Comparison of ENCODE assay signal across 25 cellular contexts in the genomic region with DNA sequence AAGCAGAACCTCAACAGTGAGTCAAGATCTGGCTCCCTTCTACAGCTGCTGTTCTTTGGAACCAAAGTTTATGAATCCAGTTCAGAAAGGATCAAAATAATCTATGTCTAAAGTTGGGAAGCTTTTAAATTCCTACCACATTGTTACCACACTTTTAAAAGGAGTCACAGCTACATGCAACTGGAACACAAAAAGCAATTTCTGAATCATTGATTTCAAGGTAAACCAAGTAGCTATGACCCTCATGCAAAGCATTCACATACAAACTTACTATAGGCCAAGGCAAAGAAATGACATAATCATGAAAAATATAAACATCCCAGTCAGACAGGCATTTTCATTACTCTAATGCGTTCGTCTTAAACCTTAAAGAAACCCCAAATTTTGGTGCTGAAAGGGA. TPM values are rescaled to one million over a fixed set of nuclear protein-coding genes. Genes with fewer than 3 reads are reported as not detected.
DNase-seq lines count a peak whose midpoint lies in the region; TF ChIP-seq lines count a peak whose summit lies in the region.
"Had no signal": no experiment of that assay in that cellular context is flagged by ENCODE, and none has a peak within 500 bp of the region (broad histone marks: within the 10 kb centered on the region; RNA-seq: fewer than 3 reads in every experiment).

No MANE protein-coding gene starts in this region.

- H3K4me1 ChIP-seq in Loucy (ENCODE audit: insufficient read depth, low read length, poor library complexity, severe bottlenecking) (peaks cover 65% of the 10 kb centered on the region), endodermal cell (ENCODE audit: control insufficient read depth, insufficient read depth, low read length) (peaks cover 11% of the 10 kb centered on the region), esophagus muscularis mucosa (peaks cover 14 to 63% (median 50%) of the 10 kb centered on the region in 4 donors)

- H3K36me3 Mint-ChIP-seq in endodermal cell (ENCODE audit: low read depth) (peaks cover 3% of the 10 kb centered on the region), nephron (ENCODE audit: low read depth) (no peaks in the 10 kb centered on the region)
- H3K36me3 Mint-ChIP-seq: activated naive CD8-positive, alpha-beta T cell treated with anti-CD3 and anti-CD28 coated beads, Interleukin-2, amount 10 ng/mL, durations not matched to agents 7 days and 5 days; CD8-positive, alpha-beta T cell; T-cell had no signal

- H4K20me1 ChIP-seq in Loucy (ENCODE audit: insufficient read depth, low read length, poor library complexity, severe bottlenecking) = peaks cover 3% of the 10 kb centered on the region

- H3K9me3 Mint-ChIP-seq in endodermal cell = no peaks in the 10 kb centered on the region
- H3K9me3 Mint-ChIP-seq in nephron = no peaks in the 10 kb centered on the region
- H3K9me3 Mint-ChIP-seq: activated CD8-positive, alpha-beta T cell treated with anti-CD3 and anti-CD28 coated beads for 36 hours; activated naive CD8-positive, alpha-beta T cell treated with anti-CD3 and anti-CD28 coated beads, Interleukin-2, amount 10 ng/mL, durations not matched to agents 7 days and 5 days; CD8-positive, alpha-beta T cell; T-cell had no signal

- CTCF ChIA-PET in AG04450 (lab: Charles Lee) = interaction anchor here (1.1 to 3.1 kb wide), 7 partner anchors 43 to 870 kb away, joined by 3 to 19 read pairs (median 3); no protein-coding TSS in a partner anchor

- peaks cover 5% of the 10 kb centered on the region for H3K27me3 Mint-ChIP-seq in endodermal cell (ENCODE audit: insufficient read depth)
- H3K27me3 Mint-ChIP-seq in nephron (ENCODE audit: low read depth) = peaks cover 10% of the 10 kb centered on the region
- H3K27me3 Mint-ChIP-seq: progenitor cell of endocrine pancreas had no signal

- POLR2A ChIA-PET in AG04450 (lab: Yijun Ruan, JAX) = interaction anchor here (1.4 kb wide), 1 partner anchor 760 kb away, joined by 3 read pairs; no protein-coding TSS in a partner anchor

- H3K36me3 ChIP-seq in Loucy (ENCODE audit: insufficient read depth, low read length) (no peaks in the 10 kb centered on the region), endodermal cell (ENCODE audit: control insufficient read depth, insufficient read depth, low read length) (peaks cover 20% of the 10 kb centered on the region), esophagus muscularis mucosa (no peaks in the 10 kb centered on the region)
- H3K36me3 ChIP-seq: heart left ventricle, neutrophil, SJSA1 had no signal

- H3K9me2 ChIP-seq in Loucy (replicated peaks; ENCODE audit: low read depth, low read length) = no peaks in the 10 kb centered on the region

- no peak overlapping the region for H3K27ac Mint-ChIP-seq in endodermal cell
- H3K27ac Mint-ChIP-seq in nephron = no peak overlapping the region
- H3K27ac Mint-ChIP-seq: activated CD8-positive, alpha-beta T cell treated with anti-CD3 and anti-CD28 coated beads for 36 hours; activated naive CD8-positive, alpha-beta T cell treated with anti-CD3 and anti-CD28 coated beads, Interleukin-2, amount 10 ng/mL, durations not matched to agents 7 days and 5 days; CD8-positive, alpha-beta T cell; progenitor cell of endocrine pancreas; T-cell had no signal

- H3K9me3 ChIP-seq in AG04450 (ENCODE audit: control insufficient read depth, insufficient read depth, low read length) (peaks cover 3% of the 10 kb centered on the region; the same call in 1 of the 2 replicates), Loucy (ENCODE audit: insufficient read depth, low read depth, low read length) (no peaks in the 10 kb centered on the region), endodermal cell (ENCODE audit: control insufficient read depth, low read length) (peaks cover 8% of the 10 kb centered on the region), esophagus muscularis mucosa (no peaks in the 10 kb centered on the region)
- H3K9me3 ChIP-seq: heart left ventricle, neutrophil, SJSA1 had no signal

- H3F3A ChIP-seq in Loucy (ENCODE audit: low read depth) = peaks cover 7% of the 10 kb centered on the region; the same call in 1 of the 2 replicates

- no peak for TF ChIP-seq EP300 in esophagus muscularis mucosa (IDR thresholded peaks at IDR 0.05)

- H3K9ac ChIP-seq in Loucy (ENCODE audit: low read depth, low read length, poor library complexity, severe bottlenecking) = no peak overlapping the region
- no peak overlapping the region for H3K9ac ChIP-seq in endodermal cell (ENCODE audit: extremely low read depth, low read length, poor library complexity, severe bottlenecking)

- 86 to 92% methylated on average over 2 of the region's 2 CpGs for WGBS in endodermal cell (ENCODE audit: insufficient coverage in 1 of 2, insufficient read length in 1 of 2), 2 experiments
- 76% methylated on average over 2 of the region's 2 CpGs for WGBS in esophagus muscularis mucosa

- H3K4me1 Mint-ChIP-seq in endodermal cell (peaks cover 60% of the 10 kb centered on the region), nephron (peaks cover 57% of the 10 kb centered on the region)

- H3K4me3 Mint-ChIP-seq in endodermal cell (peak overlapping the region; percentile 88), nephron (peak overlapping the region; percentile 43 to 98 (median 46))
- H3K4me3 Mint-ChIP-seq: activated CD8-positive, alpha-beta T cell treated with anti-CD3 and anti-CD28 coated beads for 36 hours; activated naive CD8-positive, alpha-beta T cell treated with anti-CD3 and anti-CD28 coated beads, Interleukin-2, amount 10 ng/mL, durations not matched to agents 7 days and 5 days; CD8-positive, alpha-beta T cell; T-cell had no signal

- no peaks in the 10 kb centered on the region for H3K27me3 ChIP-seq in AG04450 (ENCODE audit: control insufficient read depth, insufficient read depth, low read length)
- no peaks in the 10 kb centered on the region for H3K27me3 ChIP-seq in Loucy (ENCODE audit: insufficient read depth, low read length, poor library complexity, severe bottlenecking)
- H3K27me3 ChIP-seq in endodermal cell (ENCODE audit: control insufficient read depth, insufficient read depth, low read length, poor library complexity, severe bottlenecking) = no peaks in the 10 kb centered on the region
- no peaks in the 10 kb centered on the region for H3K27me3 ChIP-seq in esophagus muscularis mucosa
- H3K27me3 ChIP-seq: heart left ventricle, SJSA1 had no signal

- peak overlapping the region; percentile 77 for H3K4me2 ChIP-seq in Loucy (ENCODE audit: low read depth, low read length, poor library complexity, severe bottlenecking)

- no peak overlapping the region for H2AFZ ChIP-seq in Loucy (ENCODE audit: low read length)

- TF ChIP-seq CTCF in AG04450 (IDR thresholded peaks at IDR 0.05; ENCODE audit: low read depth, low read length) (no peak), Loucy (conservative IDR thresholded peaks at IDR 0.05; ENCODE audit: low read length) (no peak), endodermal cell (conservative IDR thresholded peaks at IDR 0.05) (no peak), nephron (IDR thresholded peaks at IDR 0.05; ENCODE audit: unreplicated experiment in 3 of 3) (no peak), esophagus muscularis mucosa (IDR thresholded peaks at IDR 0.05) (no peak)

- peak overlapping the region; percentile 53 for H3K27ac ChIP-seq in AG04450 (ENCODE audit: low read depth, low read length)
- no peak overlapping the region for H3K27ac ChIP-seq in endodermal cell (ENCODE audit: low read depth, low read length)
- H3K27ac ChIP-seq in esophagus muscularis mucosa (replicated peaks in 1 of 4) = no peak overlapping the region
- H3K27ac ChIP-seq: epithelial cell of prostate, neutrophil, SJSA1 had no signal

- no peak for TF ChIP-seq POLR2A in esophagus muscularis mucosa (IDR thresholded peaks at IDR 0.05; ENCODE audit: low read depth)

- peaks cover 77% of the 10 kb centered on the region for H3K79me2 ChIP-seq in Loucy (ENCODE audit: insufficient read depth, low read length)

- intact Hi-C loops in esophagus muscularis mucosa (cut with DNase I) = loop anchor here (5.0 to 10.0 kb wide), 3 partner anchors 74 to 482 kb away; no protein-coding TSS in a partner anchor

- H3K4me3 ChIP-seq in AG04450 (ENCODE audit: low read depth, low read length) (peak overlapping the region; percentile 81), Loucy (ENCODE audit: low read length, poor library complexity, severe bottlenecking) (peak overlapping the region; percentile 77), endodermal cell (ENCODE audit: low read length) (peak overlapping the region; percentile 96), esophagus muscularis mucosa (no peak overlapping the region)
- H3K4me3 ChIP-seq: SJSA1 had no signal

- DNase-seq in AG04450 (ENCODE audit: low read depth, low spot score) = peak; percentile 38
- no peak for DNase-seq in endodermal cell
- no peak for DNase-seq in NCI-H2227 treated with DMSO at 0.1 percent for 48 hours (lab: John Stamatoyannopoulos, UW)
- no peak for DNase-seq in esophagus muscularis mucosa (ENCODE audit: extremely low spot score)
- DNase-seq in NCI-H1930 (lab: John Stamatoyannopoulos, UW) = no peak
- no peak for DNase-seq in stimulated activated CD4-positive, alpha-beta T cell treated with anti-CD3 and anti-CD28 coated beads, Interleukin-4, amount 100 ng/mL, for 1 hour
- DNase-seq: activated CD8-positive, alpha-beta T cell treated with anti-CD3 and anti-CD28 coated beads for 36 hours; activated naive CD8-positive, alpha-beta T cell treated with anti-CD3 and anti-CD28 coated beads, Interleukin-2, amount 10 ng/mL, durations not matched to agents 7 days and 5 days; AML-193; CD8-positive, alpha-beta T cell; cerebellar nuclear complex; foreskin fibroblast; heart left ventricle; Karpas-422; NCI-H2029; NCI-H526; stimulated activated CD4-positive, alpha-beta T cell treated with anti-CD3 and anti-CD28 coated beads, Interleukin-15, amount 100 ng/mL, for 24 hours; stimulated activated naive CD4-positive, alpha-beta T cell; T-cell had no signal

RNA-seq across cellular contexts. Expression of a gene that starts 3.5 kb away (rescaled TPM):
- polyA plus RNA-seq in AG04450 (2011; rRNA removed) = 63.5 and 65.0 TPM in 2 replicates
- 148 and 151 TPM in 2 replicates for polyA minus RNA-seq in AG04450 (2011; rRNA and poly(A)+ RNA removed)
- total RNA-seq in endodermal cell = 10 to 100 TPM; 34.7 to 41.5 TPM
- 40.1 TPM for polyA plus RNA-seq in endodermal cell (2013, experiment 1 of 2)
- polyA plus RNA-seq in endodermal cell (2013, experiment 2 of 2) = 41.6 TPM
- 10 to 100 TPM; 37.4 to 59.0 (median 43.0) TPM for total RNA-seq in esophagus muscularis mucosa

Comparison
In these comparisons a context has a peak if more than half of its experiments do, and no peak if none do; other contexts are left out.
1. H3K4me3 ChIP-seq: peak in AG04450 (single experiment), Loucy (single experiment) and endodermal cell (single experiment); none in esophagus muscularis mucosa (0 of 4).